Comparison of ENCODE assay signal across 23 cellular contexts in the genomic region with DNA sequence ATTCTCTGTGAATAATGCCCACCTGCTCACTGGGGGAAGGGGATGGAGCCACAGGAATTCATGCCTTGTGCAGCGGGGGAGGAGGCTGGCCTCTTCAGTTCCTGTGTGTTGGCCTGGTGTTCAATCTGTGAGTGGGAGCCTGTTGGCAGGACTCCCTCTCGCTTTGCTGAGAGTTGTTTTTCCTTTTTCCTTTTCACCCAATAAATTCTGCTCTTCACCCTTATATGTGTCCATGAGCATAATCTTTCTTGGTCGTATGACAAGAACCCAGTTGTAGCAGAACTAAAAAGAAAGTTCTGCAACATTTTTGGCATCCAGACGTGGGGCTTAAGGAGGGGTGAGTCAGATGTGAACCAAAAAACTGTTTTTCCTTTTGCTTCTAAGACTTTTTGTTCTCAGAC.
A peak's percentile ranks its signal among the peaks of the same experiment; 100 is the strongest.
DNase-seq lines count a peak whose midpoint lies in the region; ATAC-seq and TF ChIP-seq lines count a peak whose summit lies in the region.
"Had no signal": no experiment of that assay in that cellular context is flagged by ENCODE, and none has a peak within 500 bp of the region (broad histone marks: within the 10 kb centered on the region; RNA-seq: fewer than 3 reads in every experiment).

No MANE protein-coding gene starts in this region.

- no peak for ATAC-seq in Right ventricle myocardium superior (ENCODE audit: poor library complexity)
- peak; percentile 34 for ATAC-seq in gastroesophageal sphincter
- ATAC-seq: activated CD4-positive, alpha-beta T cell treated with anti-CD3 and anti-CD28 coated beads for 36 hours; body of pancreas; K562 had no signal

- no peak overlapping the region for H3K4me3 ChIP-seq in right atrium auricular region
- no peak overlapping the region for H3K4me3 ChIP-seq in gastroesophageal sphincter
- H3K4me3 ChIP-seq in CD4-positive, alpha-beta memory T cell (ENCODE audit: low read length in 2 of 2): no peak overlapping the region
- H3K4me3 ChIP-seq: BLaER1, body of pancreas, colonic mucosa, K562 had no signal

- CTCF ChIA-PET in CD4-positive, alpha-beta memory T cell (lab: Charles Lee; ENCODE audit: partially characterized antibody): no interaction called here

- intact Hi-C loops in Right ventricle myocardium superior (cut with DNase I): loop anchor here (10.0 kb wide), 1 partner anchor 167 kb away; no protein-coding TSS in a partner anchor
- intact Hi-C loops in CD4-positive, alpha-beta memory T cell (cut with micrococcal nuclease): no loop called here

- POLR2A ChIA-PET in CD4-positive, alpha-beta memory T cell (lab: Charles Lee; ENCODE audit: partially characterized antibody): no interaction called here

- WGBS in gastroesophageal sphincter (ENCODE audit: low coverage in 1 of 2), 2 donors: 0 to 42% methylated on average over 1 to 2 of the region's 4 CpGs

- H3K27ac ChIP-seq in right atrium auricular region: peak overlapping the region in 1 of 2 donors; percentile 29
- no peak overlapping the region for H3K27ac ChIP-seq in gastroesophageal sphincter
- H3K27ac ChIP-seq in CD4-positive, alpha-beta memory T cell (ENCODE audit: low read depth, low read length): no peak overlapping the region
- H3K27ac ChIP-seq: BLaER1, body of pancreas, colonic mucosa had no signal

- H3K27me3 Mint-ChIP-seq in nephron (ENCODE audit: low read depth): no peaks in the 10 kb centered on the region
- no peaks in the 10 kb centered on the region for H3K27me3 Mint-ChIP-seq in CD4-positive, alpha-beta memory T cell
- H3K27me3 Mint-ChIP-seq: activated CD4-positive, alpha-beta T cell treated with anti-CD3 and anti-CD28 coated beads for 36 hours; progenitor cell of endocrine pancreas; stimulated activated naive CD8-positive, alpha-beta T cell treated with anti-CD3 and anti-CD28 coated beads, Interleukin-15, Interleukin-2, amounts not matched to agents 100 ng/mL and 50 ng/mL, for 24 hours had no signal

- TF ChIP-seq EP300 in gastroesophageal sphincter (IDR thresholded peaks at IDR 0.05): no peak

- H3K36me3 ChIP-seq in right atrium auricular region (no peaks in the 10 kb centered on the region), gastroesophageal sphincter (no peaks in the 10 kb centered on the region)
- H3K36me3 ChIP-seq in CD4-positive, alpha-beta memory T cell (ENCODE audit: insufficient read depth, low read length): no peaks in the 10 kb centered on the region
- H3K36me3 ChIP-seq: BLaER1, colonic mucosa had no signal

- TF ChIP-seq CTCF in right atrium auricular region (IDR thresholded peaks at IDR 0.05) (no peak), gastroesophageal sphincter (IDR thresholded peaks at IDR 0.05) (no peak), nephron (IDR thresholded peaks at IDR 0.05; ENCODE audit: unreplicated experiment in 3 of 3) (no peak)

- H3K9me3 Mint-ChIP-seq in nephron: peaks cover 9% of the 10 kb centered on the region
- no peaks in the 10 kb centered on the region for H3K9me3 Mint-ChIP-seq in CD4-positive, alpha-beta memory T cell
- H3K9me3 Mint-ChIP-seq: activated naive CD4-positive, alpha-beta T cell treated with anti-CD3 and anti-CD28 coated beads, Interleukin-2, amount 50 U/mL, for 24 hours; stimulated activated naive CD8-positive, alpha-beta T cell treated with anti-CD3 and anti-CD28 coated beads, Interleukin-15, Interleukin-2, amounts not matched to agents 100 ng/mL and 50 ng/mL, for 24 hours had no signal

- H3K27ac Mint-ChIP-seq in nephron: peak overlapping the region in 2 of 3 experiments; percentile 10 to 83
- no peak overlapping the region for H3K27ac Mint-ChIP-seq in CD4-positive, alpha-beta memory T cell
- H3K27ac Mint-ChIP-seq: activated CD4-positive, alpha-beta T cell treated with anti-CD3 and anti-CD28 coated beads for 36 hours; activated naive CD4-positive, alpha-beta T cell treated with anti-CD3 and anti-CD28 coated beads, Interleukin-2, amount 50 U/mL, for 24 hours; progenitor cell of endocrine pancreas; stimulated activated naive CD8-positive, alpha-beta T cell treated with anti-CD3 and anti-CD28 coated beads, Interleukin-15, Interleukin-2, amounts not matched to agents 100 ng/mL and 50 ng/mL, for 24 hours had no signal

- H3K4me1 Mint-ChIP-seq in nephron: peaks cover 17% of the 10 kb centered on the region
- H3K4me1 Mint-ChIP-seq in CD4-positive, alpha-beta memory T cell: no peaks in the 10 kb centered on the region
- H3K4me1 Mint-ChIP-seq: activated CD4-positive, alpha-beta T cell treated with anti-CD3 and anti-CD28 coated beads for 36 hours; activated naive CD4-positive, alpha-beta T cell treated with anti-CD3 and anti-CD28 coated beads, Interleukin-2, amount 50 U/mL, for 24 hours; neural crest cell had no signal

- DNase-seq in Right ventricle myocardium superior (peak; percentile 34), right atrium auricular region (ENCODE audit: low spot score) (no peak), cerebellar nuclear complex (lab: John Stamatoyannopoulos, UW) (no peak), hepatic stellate cell (ENCODE audit: low spot score) (no peak), NCI-H345 (lab: John Stamatoyannopoulos, UW) (no peak)
- no peak for DNase-seq in CD4-positive, alpha-beta memory T cell
- DNase-seq: activated CD4-positive, alpha-beta T cell treated with anti-CD3 and anti-CD28 coated beads for 36 hours; colonic mucosa; NCI-H1694; NCI-H774; OCI-M1; SHP77 treated with DMSO at 0.1 percent for 48 hours; stimulated activated CD4-positive, alpha-beta T cell treated with anti-CD3 and anti-CD28 coated beads, Interleukin-4, amount 100 ng/mL, for 24 hours; T-helper 1 cell had no signal

- no peak for TF ChIP-seq POLR2A in gastroesophageal sphincter (IDR thresholded peaks at IDR 0.05)

- H3K4me1 ChIP-seq in right atrium auricular region: no peaks in the 10 kb centered on the region
- H3K4me1 ChIP-seq in gastroesophageal sphincter: no peaks in the 10 kb centered on the region
- H3K4me1 ChIP-seq in CD4-positive, alpha-beta memory T cell (ENCODE audit: insufficient read depth, low read length): no peaks in the 10 kb centered on the region
- H3K4me1 ChIP-seq: BLaER1, body of pancreas, colonic mucosa had no signal

- H3K4me3 Mint-ChIP-seq in nephron: no peak overlapping the region
- H3K4me3 Mint-ChIP-seq in CD4-positive, alpha-beta memory T cell: no peak overlapping the region
- H3K4me3 Mint-ChIP-seq: activated CD4-positive, alpha-beta T cell treated with anti-CD3 and anti-CD28 coated beads for 36 hours; activated naive CD4-positive, alpha-beta T cell treated with anti-CD3 and anti-CD28 coated beads, Interleukin-2, amount 50 U/mL, for 24 hours; neural crest cell; stimulated activated naive CD8-positive, alpha-beta T cell treated with anti-CD3 and anti-CD28 coated beads, Interleukin-15, Interleukin-2, amounts not matched to agents 100 ng/mL and 50 ng/mL, for 24 hours had no signal

- H3K9me3 ChIP-seq in right atrium auricular region (no peaks in the 10 kb centered on the region), gastroesophageal sphincter (no peaks in the 10 kb centered on the region)
- H3K9me3 ChIP-seq in CD4-positive, alpha-beta memory T cell (ENCODE audit: control insufficient read depth in 1 of 2, low read length in 2 of 2): no peaks in the 10 kb centered on the region
- H3K9me3 ChIP-seq: BLaER1, body of pancreas, colonic mucosa had no signal

- no peaks in the 10 kb centered on the region for H3K27me3 ChIP-seq in right atrium auricular region
- no peaks in the 10 kb centered on the region for H3K27me3 ChIP-seq in gastroesophageal sphincter
- no peaks in the 10 kb centered on the region for H3K27me3 ChIP-seq in CD4-positive, alpha-beta memory T cell (ENCODE audit: insufficient read depth, low read length)
- H3K27me3 ChIP-seq: body of pancreas, colonic mucosa had no signal

- no peaks in the 10 kb centered on the region for H3K36me3 Mint-ChIP-seq in nephron (ENCODE audit: low read depth)
- no peaks in the 10 kb centered on the region for H3K36me3 Mint-ChIP-seq in CD4-positive, alpha-beta memory T cell
- H3K36me3 Mint-ChIP-seq: activated naive CD4-positive, alpha-beta T cell treated with anti-CD3 and anti-CD28 coated beads, Interleukin-2, amount 50 U/mL, for 24 hours had no signal

Comparison
In these comparisons a context has a peak if more than half of its experiments do, and no peak if none do; other contexts are left out.
1. H3K27ac Mint-ChIP-seq: peak in nephron (2 of 3); none in CD4-positive, alpha-beta memory T cell (0 of 7).